In the genomic region with DNA sequence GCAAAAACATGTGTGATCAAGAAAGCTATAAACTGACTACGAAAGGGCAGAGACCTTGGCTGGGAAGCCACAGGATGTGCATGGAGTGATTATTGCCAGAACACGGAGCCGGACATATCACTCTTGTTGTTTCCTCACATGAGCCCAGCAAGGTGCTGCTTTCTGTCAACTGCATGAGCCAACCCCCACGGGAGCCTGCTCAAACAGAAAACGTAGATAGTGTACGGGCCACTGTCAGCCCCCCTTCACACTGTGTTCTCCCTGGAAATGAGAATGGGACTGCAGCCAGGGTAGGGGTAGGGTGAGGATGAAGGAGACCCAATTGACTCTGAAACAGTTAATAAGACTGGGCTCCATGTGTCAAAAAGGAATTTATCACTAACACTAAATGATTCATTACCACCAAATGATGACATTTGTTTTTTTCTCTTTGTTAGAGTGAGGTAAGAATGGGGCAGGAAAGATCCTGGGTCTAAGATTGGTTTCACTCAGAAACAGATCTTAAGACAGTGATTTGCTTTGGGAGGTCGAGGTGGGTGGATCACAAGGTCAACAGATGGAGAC, we compare ENCODE assay signal across 1 cellular context.
TF ChIP-seq lines count a peak whose summit lies in the region.

No MANE protein-coding gene starts in this region.

TF ChIP-seq in IMR-90, 13 proteins besides CTCF, POLR2A, EP300 and RAD21:
- TF ChIP-seq USF2 (IDR thresholded peaks at IDR 0.05; ENCODE audit: low read depth, low read length), result no peak
- TF ChIP-seq MAFK (IDR thresholded peaks at IDR 0.05; ENCODE audit: low read depth, low read length), result no peak
- no peak for TF ChIP-seq BHLHE40 (IDR thresholded peaks at IDR 0.05; ENCODE audit: low read depth, low read length)
- TF ChIP-seq MAZ (IDR thresholded peaks at IDR 0.05; ENCODE audit: borderline replicate concordance, low read depth, low read length), result no peak
